ENCODE assay signal across 23 cellular contexts in the genomic region with DNA sequence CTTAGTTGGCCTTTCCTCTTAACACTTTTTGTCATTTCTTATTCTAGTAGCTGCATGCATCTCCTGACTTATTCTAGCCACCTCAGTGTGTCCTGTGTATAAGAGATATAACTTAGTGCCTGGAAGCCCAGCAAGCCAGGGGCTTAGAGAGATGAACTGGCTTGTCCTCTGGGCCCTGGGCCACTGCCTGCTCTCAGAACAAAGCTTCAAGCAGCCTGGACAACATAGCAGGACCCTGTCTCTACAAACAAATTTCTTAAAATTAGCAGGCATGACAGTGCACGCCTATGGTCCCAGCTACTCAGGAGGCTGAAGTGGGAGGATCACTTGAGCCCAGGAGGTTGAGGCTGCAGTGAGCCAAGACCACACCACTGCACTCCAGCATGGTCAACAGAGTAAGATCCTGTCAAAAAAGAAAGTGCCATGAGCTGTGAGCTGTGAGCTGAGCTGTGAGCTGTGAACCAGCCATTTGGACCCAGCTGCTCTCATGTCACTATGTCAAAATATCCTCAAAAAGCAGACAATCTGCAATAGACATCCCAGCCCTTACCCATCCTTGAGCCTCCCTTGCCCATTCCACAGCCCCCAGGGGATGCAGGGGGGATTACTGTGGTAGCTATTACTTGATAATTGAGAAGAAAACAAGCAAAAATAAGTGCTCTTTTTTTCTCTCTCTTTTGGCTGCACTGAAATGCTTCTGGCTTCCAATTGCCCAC.
"Had no signal": no experiment of that assay in that cellular context is flagged by ENCODE, and none has a peak within 500 bp of the region (broad histone marks: within the 10 kb centered on the region; RNA-seq: fewer than 3 reads in every experiment).

No MANE protein-coding gene starts in this region.

- H3K36me3 ChIP-seq: brain microvascular endothelial cell, gastroesophageal sphincter, heart right ventricle, transverse colon, uterus had no signal

- H3K4me3 ChIP-seq: gastroesophageal sphincter, heart right ventricle, lung, transverse colon, uterus had no signal

- H3K36me3 Mint-ChIP-seq: activated naive CD4-positive, alpha-beta T cell treated with anti-CD3 and anti-CD28 coated beads, Interleukin-2, amount 50 U/mL, for 72 hours; natural killer cell treated with Interleukin-12 subunit alpha and Interleukin-12 subunit beta and Interleukin-15 and Interleukin-18, amount 100 ng/mL, for 72 hours; stimulated activated naive B cell treated with anti-CD40 and anti-IgM and Interleukin-4, amounts not matched to agents 10 μg/mL and 1 μg/mL and 100 μg/mL, for 72 hours had no signal

- H3K9me3 Mint-ChIP-seq: activated CD4-positive, alpha-beta memory T cell treated with anti-CD3 and anti-CD28 coated beads, Interleukin-2, amount 10 ng/mL, durations not matched to agents 7 days and 5 days; activated naive CD4-positive, alpha-beta T cell treated with anti-CD3 and anti-CD28 coated beads, Interleukin-2, amount 50 U/mL, for 72 hours; activated T-helper 1 cell treated with anti-CD3 and anti-CD28 coated beads, Interleukin-12 subunit alpha, Interleukin-12 subunit beta, Interleukin-2, Interleukin-4 antibody, amounts not matched to agents 30 ng/mL and 10 ng/mL and 1 ng/mL, durations not matched to agents 14 hours and 24 hours and 36 hours; natural killer cell treated with Interleukin-12 subunit alpha and Interleukin-12 subunit beta and Interleukin-15 and Interleukin-18, amount 100 ng/mL, for 72 hours; stimulated activated naive B cell treated with anti-CD40 and anti-IgM and Interleukin-4, amounts not matched to agents 10 μg/mL and 1 μg/mL and 100 μg/mL, for 72 hours had no signal

- H3K9me3 ChIP-seq: gastroesophageal sphincter, heart right ventricle, transverse colon, uterus had no signal

- ATAC-seq: activated naive CD4-positive, alpha-beta T cell treated with anti-CD3 and anti-CD28 coated beads, Interleukin-2, amount 50 U/mL, for 72 hours; natural killer cell treated with Interleukin-12 subunit alpha and Interleukin-12 subunit beta and Interleukin-15 and Interleukin-18, amount 100 ng/mL, for 72 hours; stimulated activated naive B cell treated with anti-CD40 and anti-IgM and Interleukin-4, amounts not matched to agents 10 μg/mL and 1 μg/mL and 100 μg/mL, for 72 hours; T-helper 17 cell had no signal

- H3K27ac Mint-ChIP-seq: activated CD4-positive, alpha-beta memory T cell treated with anti-CD3 and anti-CD28 coated beads, Interleukin-2, amount 10 ng/mL, durations not matched to agents 7 days and 5 days; activated naive CD4-positive, alpha-beta T cell treated with anti-CD3 and anti-CD28 coated beads, Interleukin-2, amount 50 U/mL, for 72 hours; activated T-helper 1 cell treated with anti-CD3 and anti-CD28 coated beads, Interleukin-12 subunit alpha, Interleukin-12 subunit beta, Interleukin-2, Interleukin-4 antibody, amounts not matched to agents 30 ng/mL and 10 ng/mL and 1 ng/mL, durations not matched to agents 14 hours and 24 hours and 36 hours; natural killer cell treated with Interleukin-12 subunit alpha and Interleukin-12 subunit beta and Interleukin-15 and Interleukin-18, amount 100 ng/mL, for 72 hours; stimulated activated naive B cell treated with anti-CD40 and anti-IgM and Interleukin-4, amounts not matched to agents 10 μg/mL and 1 μg/mL and 100 μg/mL, for 72 hours; T-helper 17 cell had no signal

- H3K4me1 Mint-ChIP-seq: activated CD4-positive, alpha-beta memory T cell treated with anti-CD3 and anti-CD28 coated beads, Interleukin-2, amount 10 ng/mL, durations not matched to agents 7 days and 5 days; T-helper 17 cell had no signal

- H3K4me3 Mint-ChIP-seq: activated CD4-positive, alpha-beta memory T cell treated with anti-CD3 and anti-CD28 coated beads, Interleukin-2, amount 10 ng/mL, durations not matched to agents 7 days and 5 days; activated T-helper 1 cell treated with anti-CD3 and anti-CD28 coated beads, Interleukin-12 subunit alpha, Interleukin-12 subunit beta, Interleukin-2, Interleukin-4 antibody, amounts not matched to agents 30 ng/mL and 10 ng/mL and 1 ng/mL, durations not matched to agents 14 hours and 24 hours and 36 hours; natural killer cell treated with Interleukin-12 subunit alpha and Interleukin-12 subunit beta and Interleukin-15 and Interleukin-18, amount 100 ng/mL, for 72 hours; stimulated activated naive B cell treated with anti-CD40 and anti-IgM and Interleukin-4, amounts not matched to agents 10 μg/mL and 1 μg/mL and 100 μg/mL, for 72 hours; T-helper 17 cell had no signal

- H3K27me3 ChIP-seq: gastroesophageal sphincter, transverse colon, uterus had no signal

- H3K27ac ChIP-seq: brain microvascular endothelial cell, gastroesophageal sphincter, heart right ventricle, transverse colon, uterus had no signal

- H3K4me1 ChIP-seq: gastroesophageal sphincter, heart right ventricle, transverse colon, uterus had no signal

- DNase-seq: activated CD4-positive, alpha-beta memory T cell treated with anti-CD3 and anti-CD28 coated beads, Interleukin-2, amount 10 ng/mL, durations not matched to agents 7 days and 5 days; activated CD4-positive, alpha-beta T cell treated with anti-CD3 and anti-CD28 coated beads for 4 hours; activated CD4-positive, CD25-positive, alpha-beta regulatory T cell; activated gamma-delta T cell; aorta; central memory CD4-positive, alpha-beta T cell; dermis blood vessel endothelial cell; effector CD8-positive, alpha-beta T cell; heart right ventricle; kidney; stimulated activated CD4-positive, alpha-beta T cell treated with anti-CD3 and anti-CD28 coated beads, Interleukin-2, amount 100 ng/mL, for 48 hours; stimulated activated CD8-positive, alpha-beta memory T cell treated with anti-CD3 and anti-CD28 coated beads, Interleukin-4, amount 100 ng/mL, for 48 hours; stimulated activated naive B cell treated with anti-CD40 and anti-IgM and Interleukin-4, amounts not matched to agents 10 μg/mL and 1 μg/mL and 100 μg/mL, for 72 hours; SW 1271; T-helper 17 cell; transverse colon; uterus had no signal
